14 cellular contexts compared by ENCODE assay signal in the genomic region with DNA sequence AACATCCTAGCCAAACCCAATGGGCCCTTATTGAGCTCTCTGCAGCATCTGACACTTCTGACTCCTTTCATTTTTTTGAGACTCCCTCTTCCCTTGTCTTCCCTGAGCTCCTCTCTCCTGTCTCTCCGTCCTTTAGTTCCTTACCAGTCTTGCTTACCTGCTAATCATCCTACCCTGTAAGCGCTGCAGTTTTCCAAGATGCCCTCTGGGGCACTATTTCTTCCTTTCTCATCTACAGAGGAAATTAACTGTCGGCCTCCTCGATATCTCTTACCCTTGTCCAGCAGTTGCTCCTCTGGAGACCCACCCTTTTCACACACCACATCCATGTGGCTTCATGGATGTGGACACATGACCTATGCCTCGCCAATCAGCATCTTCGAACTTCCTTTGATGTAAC. TPM values are rescaled to one million over a fixed set of nuclear protein-coding genes. Genes with fewer than 3 reads are reported as not detected.
A peak's percentile ranks its signal among the peaks of the same experiment; 100 is the strongest.
DNase-seq lines count a peak whose midpoint lies in the region; ATAC-seq, FAIRE-seq and TF ChIP-seq lines count a peak whose summit lies in the region.
"Had no signal": no experiment of that assay in that cellular context is flagged by ENCODE, and none has a peak within 500 bp of the region (broad histone marks: within the 10 kb centered on the region; RNA-seq: fewer than 3 reads in every experiment).

No MANE protein-coding gene starts in this region.

- H3K27me3 ChIP-seq in HCT116 (ENCODE audit: insufficient read depth, low read length) (no peaks in the 10 kb centered on the region), endodermal cell (ENCODE audit: control insufficient read depth, insufficient read depth, low read length, poor library complexity, severe bottlenecking) (no peaks in the 10 kb centered on the region)

- no peaks in the 10 kb centered on the region for H3K9me3 Mint-ChIP-seq in endodermal cell
- H3K9me3 Mint-ChIP-seq: CD8-positive, alpha-beta T cell had no signal

- FAIRE-seq in urothelium cell line (lab: Jason Lieb, UNC): peak; percentile 5

- ATAC-seq in HCT116 (peak; percentile 60), HG03571 (IDR thresholded peaks at IDR 0.05; ENCODE audit: unreplicated experiment) (no peak), HG02623 (IDR thresholded peaks at IDR 0.05; ENCODE audit: unreplicated experiment) (no peak)
- ATAC-seq: CD8-positive, alpha-beta T cell had no signal

- TF ChIP-seq POLR2A in HCT116 (IDR thresholded peaks at IDR 0.05; ENCODE audit: borderline replicate concordance, extremely low read depth, insufficient read depth, insufficient read length): no peak

- POLR2A ChIA-PET in HCT116 (lab: Charles Lee): no interaction called here

- H3K4me1 ChIP-seq in HCT116 (ENCODE audit: control insufficient read depth in 1 of 2, insufficient read depth in 2 of 2, low read length in 2 of 2) (peaks cover 2 to 3% of the 10 kb centered on the region in 2 experiments; a peak in 2 of 4 replicates), endodermal cell (ENCODE audit: control insufficient read depth, insufficient read depth, low read length) (no peaks in the 10 kb centered on the region)

- intact Hi-C loops in HCT116 (cut with micrococcal nuclease): no loop called here

- H3K9me3 ChIP-seq in HCT116 (ENCODE audit: control insufficient read depth in 1 of 2, insufficient read depth in 1 of 2, low read depth in 1 of 2, low read length in 2 of 2) (no peaks in the 10 kb centered on the region; a peak in 1 of 4 replicates), endodermal cell (ENCODE audit: control insufficient read depth, low read length) (peaks cover 14% of the 10 kb centered on the region)
- H3K9me3 ChIP-seq: Caco-2 had no signal

- peaks cover 53% of the 10 kb centered on the region for H3K36me3 Mint-ChIP-seq in endodermal cell (ENCODE audit: low read depth)
- H3K36me3 Mint-ChIP-seq: CD14-positive monocyte; CD8-positive, alpha-beta T cell had no signal

- CTCF ChIA-PET in HCT116 (lab: Charles Lee): no interaction called here

- no peaks in the 10 kb centered on the region for H3K9me2 ChIP-seq in HCT116 (ENCODE audit: insufficient read depth)

- BruUV-seq in HCT116 (replicated peaks; lab: Mats Ljungman, UMichigan): no TSS peak

- TF ChIP-seq RAD21 in HCT116 (IDR thresholded peaks at IDR 0.05; ENCODE audit: low read depth): no peak

- no peak overlapping the region for H3K27ac Mint-ChIP-seq in endodermal cell
- H3K27ac Mint-ChIP-seq: CD8-positive, alpha-beta T cell had no signal

- H3K36me3 ChIP-seq in HCT116 (ENCODE audit: control insufficient read depth in 1 of 2, insufficient read depth in 2 of 2, low read length in 2 of 2): no peaks in the 10 kb centered on the region
- H3K36me3 ChIP-seq in endodermal cell (ENCODE audit: control insufficient read depth, insufficient read depth, low read length): peaks cover 75% of the 10 kb centered on the region

- H3K4me1 Mint-ChIP-seq in endodermal cell: peaks cover 15% of the 10 kb centered on the region
- H3K4me1 Mint-ChIP-seq: CD14-positive monocyte had no signal

- no peak overlapping the region for H3K4me3 Mint-ChIP-seq in endodermal cell
- H3K4me3 Mint-ChIP-seq: CD14-positive monocyte; CD8-positive, alpha-beta T cell had no signal

- H3K4me2 ChIP-seq in HCT116 (ENCODE audit: low read length): no peak overlapping the region

- no peak overlapping the region for H3K9ac ChIP-seq in HCT116 (ENCODE audit: low read length)
- no peak overlapping the region for H3K9ac ChIP-seq in endodermal cell (ENCODE audit: extremely low read depth, low read length, poor library complexity, severe bottlenecking)

- no peaks in the 10 kb centered on the region for H4K20me1 ChIP-seq in HCT116 (ENCODE audit: insufficient read depth)

- peaks cover 4% of the 10 kb centered on the region for H3K27me3 Mint-ChIP-seq in endodermal cell (ENCODE audit: insufficient read depth)

- TF ChIP-seq CTCF in HCT116 (IDR thresholded peaks at IDR 0.05 in 2 of 3, conservative IDR thresholded peaks at IDR 0.05 in 1 of 3; ENCODE audit: borderline replicate concordance in 1 of 3, insufficient read depth in 1 of 3, low read depth in 2 of 3, low read length in 2 of 3) (no peak), endodermal cell (conservative IDR thresholded peaks at IDR 0.05) (peak; percentile 52)

- DNase-seq in HCT116 (ENCODE audit: low read depth, low spot score): no peak
- peak; percentile 20 for DNase-seq in SK-MEL-5 (ENCODE audit: low read depth, low spot score)
- no peak for DNase-seq in endodermal cell
- DNase-seq in urothelium cell line (ENCODE audit: low spot score): no peak
- DNase-seq in putamen (ENCODE audit: low spot score): no peak
- no peak for DNase-seq in NCI-H1417 (lab: John Stamatoyannopoulos, UW)
- DNase-seq: Caco-2; CD8-positive, alpha-beta T cell; GF-D8; H7 had no signal

- no peak overlapping the region for H3K27ac ChIP-seq in HCT116 (ENCODE audit: low read depth, low read length)
- no peak overlapping the region for H3K27ac ChIP-seq in endodermal cell (ENCODE audit: low read depth, low read length)
- H3K27ac ChIP-seq: HL-60 had no signal

- H3K4me3 ChIP-seq in HCT116 (replicated peaks in 1 of 2; ENCODE audit: low read depth in 1 of 2, low read length in 2 of 2): no peak overlapping the region
- no peak overlapping the region for H3K4me3 ChIP-seq in endodermal cell (ENCODE audit: low read length)

- WGBS in endodermal cell (ENCODE audit: insufficient coverage in 1 of 2, insufficient read length in 1 of 2), 2 experiments: 88 to 89% methylated on average over 6 of the region's 6 CpGs

- in situ Hi-C loops in SK-MEL-5 (cut with HindIII; ENCODE audit: low pct_unique_long_range_greater_than_20kb, low sequenced_read_pairs): no loop called here

- H3K79me2 ChIP-seq in HCT116 (ENCODE audit: insufficient read depth, low read length): no peaks in the 10 kb centered on the region; the same call in 1 of the 2 replicates

- RAD21 ChIA-PET in HCT116 (lab: Charles Lee; ENCODE audit: low non-redundant PET in 1 of 2, low total read pairs in 2 of 2, uncharacterized antibody in 2 of 2, unreplicated experiment in 2 of 2): no interaction called here

- H2AFZ ChIP-seq in HCT116 (ENCODE audit: low read depth, low read length, poor library complexity, severe bottlenecking): no peak overlapping the region

TF ChIP-seq in HCT116, 20 proteins besides CTCF, POLR2A, EP300 and RAD21:
- TF ChIP-seq ZFX (IDR thresholded peaks at IDR 0.05) (no peak), SP1 (IDR thresholded peaks at IDR 0.05; ENCODE audit: low read depth) (no peak), CBX3 (IDR thresholded peaks at IDR 0.05; ENCODE audit: low read depth) (no peak), ZNF274 (IDR thresholded peaks at IDR 0.05; ENCODE audit: low read depth, low read length) (no peak)
- TF ChIP-seq, protein P1, sequence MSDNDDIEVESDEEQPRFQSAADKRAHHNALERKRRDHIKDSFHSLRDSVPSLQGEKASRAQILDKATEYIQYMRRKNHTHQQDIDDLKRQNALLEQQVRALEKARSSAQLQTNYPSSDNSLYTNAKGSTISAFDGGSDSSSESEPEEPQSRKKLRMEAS (IDR thresholded peaks at IDR 0.05): no peak

RNA-seq across cellular contexts. Expression of a gene that starts 6.8 kb away (rescaled TPM):
- 13.7 TPM for total RNA-seq in HCT116 (2021; ENCODE audit: unreplicated experiment)
- polyA plus RNA-seq in HCT116 (2012): 10.9 and 12.1 TPM in 2 replicates
- 38.2 and 41.8 TPM in 2 replicates for total RNA-seq in SK-MEL-5 (2014; rRNA removed; shearing (Covaris generic))
- 32.1 and 36.5 TPM in 2 replicates for polyA plus RNA-seq in SK-MEL-5 (2015; cell fraction: cytosol; rRNA removed)
- polyA plus RNA-seq in SK-MEL-5 (2015; cell fraction: nucleus; rRNA removed): 22.3 and 36.3 TPM in 2 replicates
- total RNA-seq in endodermal cell: 10 to 100 TPM; 24.0 to 26.6 TPM
- 28.9 TPM for polyA plus RNA-seq in endodermal cell (2013, experiment 1 of 2)
- polyA plus RNA-seq in endodermal cell (2013, experiment 2 of 2): 26.6 TPM
- total RNA-seq: CD8-positive, alpha-beta T cell had no signal
- polyA plus RNA-seq: CD14-positive monocyte had no signal

RNA-seq across cellular contexts. Expression of a gene that starts 48.8 kb away (rescaled TPM):
- total RNA-seq in HCT116 (2021; ENCODE audit: unreplicated experiment): 36.4 TPM
- polyA plus RNA-seq in HCT116 (2012): 16.9 and 23.9 TPM in 2 replicates
- 75.2 and 82.7 TPM in 2 replicates for total RNA-seq in SK-MEL-5 (2014; rRNA removed; shearing (Covaris generic))
- polyA plus RNA-seq in SK-MEL-5 (2015; cell fraction: cytosol; rRNA removed): 48.9 and 50.5 TPM in 2 replicates
- 41.9 and 49.9 TPM in 2 replicates for polyA plus RNA-seq in SK-MEL-5 (2015; cell fraction: nucleus; rRNA removed)
- total RNA-seq in endodermal cell: 10 to 100 TPM; 29.3 to 30.9 TPM
- 32.4 TPM for polyA plus RNA-seq in endodermal cell (2013, experiment 1 of 2)
- polyA plus RNA-seq in endodermal cell (2013, experiment 2 of 2): 34.6 TPM
